Comparison of ENCODE assay signal across 3 cellular contexts in genomic region chr17:3660311-3660891, GRCh38.
TF ChIP-seq lines count a peak whose summit lies in the region.

No MANE protein-coding gene starts in this region.

TF ChIP-seq in A549, 52 proteins besides CTCF, POLR2A, EP300 and RAD21:
- TF ChIP-seq TP53 (CRISPR knock-in tag; IDR thresholded peaks at IDR 0.05) (no peak), PBX3 (IDR thresholded peaks at IDR 0.05) (0 out of 2 replicates have a peak, but pooled peaks have one; percentile 5), EHMT2 (IDR thresholded peaks at IDR 0.05; ENCODE audit: low read depth) (no peak), JUN (IDR thresholded peaks at IDR 0.05) (peak in 1 of 2 experiments; percentile 8; a peak in 1 of 5 replicates), TFCP2L1 (CRISPR knock-in tag; IDR thresholded peaks at IDR 0.05) (0 out of 2 replicates have a peak, but pooled peaks have one; percentile 36), CEBPB (IDR thresholded peaks at IDR 0.05) (no peak)
- TF ChIP-seq, protein P1, sequence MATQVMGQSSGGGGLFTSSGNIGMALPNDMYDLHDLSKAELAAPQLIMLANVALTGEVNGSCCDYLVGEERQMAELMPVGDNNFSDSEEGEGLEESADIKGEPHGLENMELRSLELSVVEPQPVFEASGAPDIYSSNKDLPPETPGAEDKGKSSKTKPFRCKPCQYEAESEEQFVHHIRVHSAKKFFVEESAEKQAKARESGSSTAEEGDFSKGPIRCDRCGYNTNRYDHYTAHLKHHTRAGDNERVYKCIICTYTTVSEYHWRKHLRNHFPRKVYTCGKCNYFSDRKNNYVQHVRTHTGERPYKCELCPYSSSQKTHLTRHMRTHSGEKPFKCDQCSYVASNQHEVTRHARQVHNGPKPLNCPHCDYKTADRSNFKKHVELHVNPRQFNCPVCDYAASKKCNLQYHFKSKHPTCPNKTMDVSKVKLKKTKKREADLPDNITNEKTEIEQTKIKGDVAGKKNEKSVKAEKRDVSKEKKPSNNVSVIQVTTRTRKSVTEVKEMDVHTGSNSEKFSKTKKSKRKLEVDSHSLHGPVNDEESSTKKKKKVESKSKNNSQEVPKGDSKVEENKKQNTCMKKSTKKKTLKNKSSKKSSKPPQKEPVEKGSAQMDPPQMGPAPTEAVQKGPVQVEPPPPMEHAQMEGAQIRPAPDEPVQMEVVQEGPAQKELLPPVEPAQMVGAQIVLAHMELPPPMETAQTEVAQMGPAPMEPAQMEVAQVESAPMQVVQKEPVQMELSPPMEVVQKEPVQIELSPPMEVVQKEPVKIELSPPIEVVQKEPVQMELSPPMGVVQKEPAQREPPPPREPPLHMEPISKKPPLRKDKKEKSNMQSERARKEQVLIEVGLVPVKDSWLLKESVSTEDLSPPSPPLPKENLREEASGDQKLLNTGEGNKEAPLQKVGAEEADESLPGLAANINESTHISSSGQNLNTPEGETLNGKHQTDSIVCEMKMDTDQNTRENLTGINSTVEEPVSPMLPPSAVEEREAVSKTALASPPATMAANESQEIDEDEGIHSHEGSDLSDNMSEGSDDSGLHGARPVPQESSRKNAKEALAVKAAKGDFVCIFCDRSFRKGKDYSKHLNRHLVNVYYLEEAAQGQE (IDR thresholded peaks at IDR 0.05): no peak

TF ChIP-seq in K562, 482 proteins besides CTCF, POLR2A, EP300 and RAD21:
- TF ChIP-seq NFE2 (IDR thresholded peaks at IDR 0.05; ENCODE audit: low read depth) (no peak), POLR2G (IDR thresholded peaks at IDR 0.05; ENCODE audit: low read depth, low read length) (peak; percentile 33; the same call in 1 of the 2 replicates)

TF ChIP-seq in GM23338, 12 proteins besides CTCF, POLR2A, EP300 and RAD21:
- no peak for TF ChIP-seq EZH2phosphoT487 (IDR thresholded peaks at IDR 0.05; ENCODE audit: unreplicated experiment)
